In genomic region chr5:65739162-65739561, GRCh38 we compare ENCODE assay signal across 35 cellular contexts.
"Had no signal": no experiment of that assay in that cellular context is flagged by ENCODE, and none has a peak within 500 bp of the region (broad histone marks: within the 10 kb centered on the region; RNA-seq: fewer than 3 reads in every experiment).

No MANE protein-coding gene starts in this region.

- H3K4me3 ChIP-seq: MG63 had no signal

- H3K9me3 ChIP-seq: MG63 had no signal

- H3K36me3 ChIP-seq: MG63 had no signal

- H3K27me3 ChIP-seq: MG63 had no signal

- DNase-seq: Karpas-422, Kasumi-1, MG63, MM.1S, MV-4-11, NCI-H1048, NCI-H1092, NCI-H1092 treated with DMSO at 0.1 percent for 48 hours, NCI-H1105, NCI-H1105 treated with DMSO at 0.1 percent for 48 hours, NCI-H1417, NCI-H1417 treated with DMSO at 0.1 percent for 48 hours, NCI-H1436, NCI-H1436 treated with DMSO at 0.1 percent for 48 hours, NCI-H146, NCI-H1694, NCI-H1694 treated with DMSO at 0.1 percent for 48 hours, NCI-H187, NCI-H187 treated with DMSO at 0.1 percent for 48 hours, NCI-H1930, NCI-H2029, NCI-H2029 treated with DMSO at 0.1 percent for 48 hours, NCI-H2081, NCI-H2081 treated with DMSO at 0.1 percent for 48 hours, NCI-H2107, NCI-H2171, NCI-H2171 treated with DMSO at 0.1 percent for 48 hours, NCI-H2227 treated with DMSO at 0.1 percent for 48 hours, NCI-H226, NCI-H345, NCI-H446, NCI-H446 treated with DMSO at 0.1 percent for 48 hours, NCI-H510A, NCI-H510A treated with DMSO at 0.1 percent for 48 hours, NCI-H524 had no signal
